9 cellular contexts compared by ENCODE assay signal in the genomic region with DNA sequence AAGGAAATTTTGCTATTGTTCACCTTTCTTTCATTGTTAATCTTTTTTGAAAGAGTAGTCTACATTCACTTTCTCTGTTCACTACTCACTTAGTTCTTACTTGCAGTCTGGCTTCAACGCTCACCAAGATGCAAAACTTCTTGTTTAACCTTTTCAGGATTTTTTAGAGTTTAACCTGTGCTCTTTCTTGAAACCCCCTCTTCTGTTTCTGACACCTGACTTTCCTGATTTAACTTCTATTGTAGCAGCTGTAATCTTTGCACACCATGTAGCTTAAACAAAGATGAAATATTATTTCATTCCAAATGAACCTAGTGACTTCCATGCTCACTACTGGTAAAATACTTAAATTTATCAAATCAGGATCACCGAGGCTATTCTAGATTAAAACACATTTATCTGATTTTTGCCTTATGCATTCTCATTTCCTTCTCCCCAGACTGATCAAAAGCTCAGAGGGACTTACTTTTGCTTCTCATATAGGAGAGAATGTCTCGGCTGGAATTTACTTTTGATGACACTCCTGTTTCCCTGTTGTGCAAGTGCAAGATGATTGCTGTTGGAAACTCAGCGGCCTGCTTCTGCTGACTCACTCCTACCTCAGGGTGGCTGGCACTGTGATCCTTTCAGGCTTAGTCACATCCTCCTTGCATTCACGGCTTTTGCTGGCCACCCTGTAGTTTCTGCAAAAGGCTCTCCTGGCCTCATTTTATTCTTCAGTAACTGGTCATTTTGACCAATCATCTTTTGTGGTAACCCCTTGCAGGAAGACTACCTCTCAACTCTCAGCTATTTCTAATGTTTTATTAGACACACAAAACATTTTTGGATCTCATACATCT.
DNase-seq lines count a peak whose midpoint lies in the region; ATAC-seq, FAIRE-seq and TF ChIP-seq lines count a peak whose summit lies in the region.
"Had no signal": no experiment of that assay in that cellular context is flagged by ENCODE, and none has a peak within 500 bp of the region (broad histone marks: within the 10 kb centered on the region; RNA-seq: fewer than 3 reads in every experiment).

No MANE protein-coding gene starts in this region.

- DNase-seq in HTR-8/SVneo (ENCODE audit: insufficient read length, low spot score) (peak; percentile 55), fibroblast of mammary gland (ENCODE audit: low read depth) (peak; percentile 99), renal cortical epithelial cell (ENCODE audit: low read depth) (peak; percentile 99), GM12891 (ENCODE audit: insufficient read length, low spot score) (no peak), HuH-7.5 (ENCODE audit: low spot score) (no peak), cerebellar nuclear complex (lab: John Stamatoyannopoulos, UW) (no peak)
- DNase-seq in activated CD8-positive, alpha-beta memory T cell treated with anti-CD3 and anti-CD28 coated beads for 48 hours (ENCODE audit: low read depth in 2 of 3, low spot score in 2 of 3) = peak in 2 of 3 experiments; percentile 13 to 26
- DNase-seq: naive B cell had no signal

- TF ChIP-seq CTCF in fibroblast of mammary gland (conservative IDR thresholded peaks at IDR 0.05; ENCODE audit: control insufficient read depth, insufficient read depth, low read depth, low read length) = no peak

- peak; percentile 87 for FAIRE-seq in HTR-8/SVneo (lab: Jason Lieb, UNC)
- no peak for FAIRE-seq in GM12891 (lab: Jason Lieb, UNC)

- ATAC-seq in GM18870 (IDR thresholded peaks at IDR 0.05; ENCODE audit: unreplicated experiment) = peak; percentile 61

- peak overlapping the region; percentile 43 for H3K4me3 ChIP-seq in fibroblast of mammary gland (ENCODE audit: control insufficient read depth, low read depth, low read length)

- no peak for TF ChIP-seq POLR2A in GM12891 (IDR thresholded peaks at IDR 0.05; ENCODE audit: low read depth, low read length)

TF ChIP-seq in GM12891, 5 proteins besides CTCF, POLR2A, EP300 and RAD21:
- TF ChIP-seq POU2F2 (IDR thresholded peaks at IDR 0.05; ENCODE audit: low read depth, low read length) (no peak), POLR2AphosphoS5 (IDR thresholded peaks at IDR 0.05; ENCODE audit: low read depth, low read length) (no peak), PAX5 (IDR thresholded peaks at IDR 0.05; ENCODE audit: insufficient read depth, low read length, severe bottlenecking) (no peak), TAF1 (IDR thresholded peaks at IDR 0.05; ENCODE audit: low read depth, low read length) (no peak), SPI1 (IDR thresholded peaks at IDR 0.05; ENCODE audit: low read depth, low read length) (no peak)

Comparison
In these comparisons a context has a peak if more than half of its experiments do, and no peak if none do; other contexts are left out.
1. DNase-seq: peak in HTR-8/SVneo (single experiment), activated CD8-positive, alpha-beta memory T cell treated with anti-CD3 and anti-CD28 coated beads for 48 hours (2 of 3), fibroblast of mammary gland (single experiment) and renal cortical epithelial cell (single experiment); none in GM12891 (single experiment), HuH-7.5 (single experiment) and cerebellar nuclear complex (0 of 2).